ENCODE assay signal across 8 cellular contexts in the genomic region with DNA sequence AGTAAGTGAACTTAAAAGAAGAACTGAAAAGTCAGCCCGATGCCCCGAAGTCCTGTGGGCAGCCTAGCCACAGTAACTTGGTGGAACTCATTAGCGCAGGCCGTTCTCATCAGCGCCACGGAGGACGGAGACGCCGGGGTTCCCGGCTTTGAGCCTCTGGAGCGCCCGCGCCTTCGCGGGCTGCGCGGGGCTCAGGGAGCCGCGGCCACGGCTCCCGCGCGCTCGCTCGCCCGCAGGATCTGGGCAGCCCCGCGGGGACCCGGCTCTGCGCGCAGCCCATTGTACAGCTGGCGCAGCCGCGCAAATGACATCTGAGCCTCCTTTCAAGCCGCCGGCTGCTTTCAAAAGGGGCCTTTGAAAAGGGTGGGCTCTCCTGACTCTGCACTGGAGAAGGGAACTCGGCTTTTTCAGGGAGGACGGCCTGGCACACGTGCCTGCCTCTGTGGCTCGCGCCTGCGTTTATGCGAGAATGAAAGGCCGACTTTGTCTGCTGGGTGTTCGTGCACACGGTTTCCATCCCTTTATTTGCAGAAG. TPM values are rescaled to one million over a fixed set of nuclear protein-coding genes. Genes with fewer than 3 reads are reported as not detected.
DNase-seq lines count a peak whose midpoint lies in the region; ATAC-seq, FAIRE-seq and TF ChIP-seq lines count a peak whose summit lies in the region.

No MANE protein-coding gene starts in this region.

- peak overlapping the region; percentile 44 for H3K4me3 ChIP-seq in NB4 (ENCODE audit: low read depth, low read length)
- peak overlapping the region; percentile 45 for H3K4me3 ChIP-seq in fibroblast of the aortic adventitia (ENCODE audit: low read depth, low read length)
- H3K4me3 ChIP-seq in ovary = no peak overlapping the region

- no peak overlapping the region for H3K27ac ChIP-seq in ovary

- no peaks in the 10 kb centered on the region for H3K9me3 ChIP-seq in ovary

- FAIRE-seq in RCC 7860 (lab: Jason Lieb, UNC) = no peak

- H3K4me1 ChIP-seq in ovary (ENCODE audit: insufficient read depth) = no peaks in the 10 kb centered on the region

- 2 to 3% (median 3%) methylated on average over 45 to 46 of the region's 46 CpGs for WGBS in ovary, 3 donors

- ATAC-seq in GM18870 (IDR thresholded peaks at IDR 0.05; ENCODE audit: unreplicated experiment) = no peak
- ATAC-seq in GM21737 (IDR thresholded peaks at IDR 0.05; ENCODE audit: unreplicated experiment) = no peak

- intact Hi-C loops in ovary (cut with DNase I) = no loop called here

- no peaks in the 10 kb centered on the region for H3K36me3 ChIP-seq in ovary

- TF ChIP-seq CTCF in NB4 (IDR thresholded peaks at IDR 0.05; ENCODE audit: low read depth, low read length) = no peak
- TF ChIP-seq CTCF in fibroblast of the aortic adventitia (IDR thresholded peaks at IDR 0.05; ENCODE audit: insufficient read depth, low read length) = no peak
- TF ChIP-seq CTCF in ovary (IDR thresholded peaks at IDR 0.05) = no peak

- peak; percentile 12 for DNase-seq in COLO829 (ENCODE audit: low spot score)
- peak; percentile 32 for DNase-seq in NB4 (ENCODE audit: low read depth)
- peak; percentile 18 for DNase-seq in fibroblast of the aortic adventitia (ENCODE audit: low read depth)
- DNase-seq in nucleus accumbens (lab: John Stamatoyannopoulos, UW) = peak in 46 of 56 donors; percentile 8 to 73 (median 41)
- DNase-seq in ovary = no peak
- DNase-seq in RCC 7860 (ENCODE audit: low spot score) = no peak

- no peak for TF ChIP-seq EP300 in ovary (IDR thresholded peaks at IDR 0.05)

- H3K27me3 ChIP-seq in ovary = no peaks in the 10 kb centered on the region

- TF ChIP-seq POLR2A in NB4 (IDR thresholded peaks at IDR 0.05; ENCODE audit: extremely low read depth, insufficient read length) = no peak
- TF ChIP-seq POLR2A in ovary (IDR thresholded peaks at IDR 0.05) = no peak

RNA-seq across cellular contexts. Expression of gene TLR4, which starts 40.7 kb away (rescaled TPM):
- total RNA-seq in fibroblast of the aortic adventitia (ENCODE audit: low replicate concordance) (4.8 and 16.8 TPM in 2 replicates), ovary (10 to 100 TPM in 2 of 7 donors, 1 to 10 TPM in 5; 4.1 to 12.5 (median 8.9) TPM)
- 10 to 100 TPM in 1 of 2 donors, 1 to 10 TPM in 1; 3.4 to 13.5 TPM for polyA plus RNA-seq in ovary

Comparison
In these comparisons a context has a peak if more than half of its experiments do, and no peak if none do; other contexts are left out.
1. DNase-seq: peak in COLO829 (single experiment), NB4 (single experiment), fibroblast of the aortic adventitia (single experiment) and nucleus accumbens (46 of 56); none in ovary (0 of 5) and RCC 7860 (single experiment).